Comparison of ENCODE assay signal across 11 cellular contexts in the genomic region with DNA sequence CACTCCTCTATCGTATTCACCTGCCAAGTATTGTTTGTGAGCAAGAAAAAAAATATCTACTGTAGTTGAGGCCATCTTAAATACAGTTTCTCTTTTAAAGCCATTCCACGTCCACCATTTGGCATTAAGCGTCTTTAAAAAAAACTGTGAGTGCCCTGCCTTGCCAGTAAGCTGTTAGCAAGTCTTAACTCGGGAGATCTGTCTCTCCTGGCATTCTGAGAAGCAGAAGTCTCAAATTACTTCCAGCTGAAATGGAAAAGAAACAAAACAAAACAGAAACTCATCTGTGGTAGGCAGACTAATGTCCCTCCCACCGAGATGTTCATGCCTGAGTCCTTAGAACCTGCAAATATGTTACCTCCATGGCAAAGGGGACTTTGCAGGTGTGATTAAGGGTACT.
DNase-seq lines count a peak whose midpoint lies in the region; ATAC-seq and TF ChIP-seq lines count a peak whose summit lies in the region.
"Had no signal": no experiment of that assay in that cellular context is flagged by ENCODE, and none has a peak within 500 bp of the region (broad histone marks: within the 10 kb centered on the region; RNA-seq: fewer than 3 reads in every experiment).

No MANE protein-coding gene starts in this region.

- BruUV-seq in PC-3 (replicated peaks; lab: Mats Ljungman, UMichigan) = no TSS peak

- no peak for ATAC-seq in PC-3

- H3K9ac ChIP-seq in parathyroid adenoma (no peak overlapping the region), PC-3 (ENCODE audit: low read length) (no peak overlapping the region)

- POLR2A ChIA-PET in PC-3 (lab: Charles Lee; ENCODE audit: unreplicated experiment) = interaction anchor here (0.6 kb wide), 1 partner anchor 12 kb away, joined by 8 read pairs; no protein-coding TSS in a partner anchor

- H4K20me1 ChIP-seq in PC-3 (ENCODE audit: low read length) = no peaks in the 10 kb centered on the region

- H3K4me3 ChIP-seq in AG10803 (ENCODE audit: low read length) (peak overlapping the region; percentile 11; the same call in 1 of the 2 replicates), fibroblast of mammary gland (ENCODE audit: control insufficient read depth, low read depth, low read length) (no peak overlapping the region), parathyroid adenoma (ENCODE audit: low read depth, low read length) (peak overlapping the region; percentile 33), lower leg skin (ENCODE audit: low read depth, poor library complexity, severe bottlenecking) (no peak overlapping the region), PC-3 (ENCODE audit: low read length) (no peak overlapping the region)

- no peaks in the 10 kb centered on the region for H3K27me3 ChIP-seq in parathyroid adenoma (ENCODE audit: control insufficient read depth, insufficient read depth, low read length)
- H3K27me3 ChIP-seq in PC-3 (ENCODE audit: low read length) = no peaks in the 10 kb centered on the region
- H3K27me3 ChIP-seq: neutrophil had no signal

- CTCF ChIA-PET in PC-3 (lab: Charles Lee) = no interaction called here

- no peak for TF ChIP-seq POLR2A in lower leg skin (IDR thresholded peaks at IDR 0.05)

- H2AFZ ChIP-seq in parathyroid adenoma (peak overlapping the region; percentile 67), PC-3 (ENCODE audit: low read length) (no peak overlapping the region)

- DNase-seq in AG10803 (ENCODE audit: low read depth) (peak; percentile 92), RPMI7951 (ENCODE audit: low read depth) (peak; percentile 81), fibroblast of mammary gland (ENCODE audit: low read depth) (peak; percentile 88), lower leg skin (ENCODE audit: low spot score in 2 of 2) (no peak), GM10266 (ENCODE audit: extremely low spot score) (no peak), PC-3 (no peak)
- no peak for DNase-seq in activated naive CD4-positive, alpha-beta T cell (lab: John Stamatoyannopoulos, UW)
- DNase-seq: activated B cell treated with CpG ODN at 0.5 μM for 24 hours; stimulated activated naive B cell treated with anti-CD40 and anti-IgM and Interleukin-4, amounts not matched to agents 10 μg/mL and 1 μg/mL and 100 μg/mL, for 72 hours had no signal

- H3K27ac ChIP-seq in parathyroid adenoma (peak overlapping the region; percentile 96), PC-3 (ENCODE audit: low read length) (no peak overlapping the region)
- H3K27ac ChIP-seq: neutrophil had no signal

- TF ChIP-seq CTCF in AG10803 (conservative IDR thresholded peaks at IDR 0.05; ENCODE audit: low read length) (no peak), fibroblast of mammary gland (conservative IDR thresholded peaks at IDR 0.05; ENCODE audit: control insufficient read depth, insufficient read depth, low read depth, low read length) (no peak), parathyroid adenoma (IDR thresholded peaks at IDR 0.05) (no peak), lower leg skin (IDR thresholded peaks at IDR 0.05) (no peak), GM10266 (IDR thresholded peaks at IDR 0.05; ENCODE audit: control insufficient read depth, insufficient read depth, low read depth, missing control alignments) (no peak), PC-3 (conservative IDR thresholded peaks at IDR 0.05; ENCODE audit: low read depth, low read length) (no peak)

- H3K36me3 ChIP-seq in parathyroid adenoma (ENCODE audit: control insufficient read depth, insufficient read depth, low read length) (no peaks in the 10 kb centered on the region), PC-3 (ENCODE audit: low read depth, low read length) (no peaks in the 10 kb centered on the region)
- H3K36me3 ChIP-seq: neutrophil had no signal

- H3K4me1 ChIP-seq in parathyroid adenoma (peaks cover 62% of the 10 kb centered on the region), PC-3 (ENCODE audit: insufficient read depth, low read length) (no peaks in the 10 kb centered on the region)

- WGBS in lower leg skin, 2 donors = 13 to 15% methylated on average over 5 of the region's 5 CpGs

- no peaks in the 10 kb centered on the region for H3F3A ChIP-seq in PC-3 (ENCODE audit: low read length, unreplicated experiment)

- no peaks in the 10 kb centered on the region for H3K9me2 ChIP-seq in PC-3 (replicated peaks; ENCODE audit: low read length)

- H3K4me2 ChIP-seq in parathyroid adenoma (ENCODE audit: low read length) (peak overlapping the region; percentile 39), PC-3 (ENCODE audit: low read length) (no peak overlapping the region)

- H3K79me2 ChIP-seq in parathyroid adenoma (peaks cover 8% of the 10 kb centered on the region), PC-3 (ENCODE audit: low read length) (no peaks in the 10 kb centered on the region)

- intact Hi-C loops in lower leg skin (cut with DNase I; ENCODE audit: low total_unique reads) = no loop called here
- intact Hi-C loops in PC-3 (cut with micrococcal nuclease) = no loop called here

- H3K9me3 ChIP-seq in parathyroid adenoma (ENCODE audit: control insufficient read depth, low read length) (no peaks in the 10 kb centered on the region), PC-3 (ENCODE audit: low read length) (no peaks in the 10 kb centered on the region)
- H3K9me3 ChIP-seq: neutrophil had no signal

Comparison
In these comparisons a context has a peak if more than half of its experiments do, and no peak if none do; other contexts are left out.
1. DNase-seq: peak in AG10803 (single experiment), RPMI7951 (single experiment) and fibroblast of mammary gland (single experiment); none in lower leg skin (0 of 2), activated naive CD4-positive, alpha-beta T cell (0 of 4), GM10266 (single experiment) and PC-3 (single experiment).
2. H3K4me3 ChIP-seq: peak in AG10803 (single experiment) and parathyroid adenoma (single experiment); none in fibroblast of mammary gland (single experiment), lower leg skin (single experiment) and PC-3 (single experiment).